20 cellular contexts compared by ENCODE assay signal in genomic region chr14:25122188-25122587, GRCh38.
A peak's percentile ranks its signal among the peaks of the same experiment; 100 is the strongest.
DNase-seq lines count a peak whose midpoint lies in the region; ATAC-seq and TF ChIP-seq lines count a peak whose summit lies in the region.
"Had no signal": no experiment of that assay in that cellular context is flagged by ENCODE, and none has a peak within 500 bp of the region (broad histone marks: within the 10 kb centered on the region; RNA-seq: fewer than 3 reads in every experiment).

No MANE protein-coding gene starts in this region.

- H2AK5ac ChIP-seq in trophoblast cell (ENCODE audit: low read length) = no peak overlapping the region

- H3K18ac ChIP-seq in trophoblast cell (ENCODE audit: low read length) = no peak overlapping the region

- no peaks in the 10 kb centered on the region for H3K36me3 ChIP-seq in GM23338 (ENCODE audit: insufficient read depth)
- H3K36me3 ChIP-seq in OCI-LY3 (replicated peaks; ENCODE audit: low read depth, low read length) = no peaks in the 10 kb centered on the region
- H3K36me3 ChIP-seq in trophoblast cell (ENCODE audit: control insufficient read depth in 1 of 2, insufficient read depth in 2 of 2, low read length in 2 of 2) = no peaks in the 10 kb centered on the region
- H3K36me3 ChIP-seq in colonic mucosa = no peaks in the 10 kb centered on the region
- H3K36me3 ChIP-seq: lower lobe of right lung, Peyer's patch, thyroid gland had no signal

- no peaks in the 10 kb centered on the region for H3F3A ChIP-seq in GM23338 (replicated peaks; ENCODE audit: low read depth)

- H3K4me1 Mint-ChIP-seq in GM23338 = no peaks in the 10 kb centered on the region; the same call in 2 of the 3 replicates
- H3K4me1 Mint-ChIP-seq in nephron progenitor cell = no peaks in the 10 kb centered on the region
- H3K4me1 Mint-ChIP-seq: naive B cell; stimulated activated effector memory CD8-positive, alpha-beta T cell treated with anti-CD3 and anti-CD28 coated beads, Interleukin-12 subunit alpha, Interleukin-12 subunit beta, amount 100 ng/mL, for 72 hours had no signal

- TF ChIP-seq CTCF in GM23338 (conservative IDR thresholded peaks at IDR 0.05; ENCODE audit: low read depth in 2 of 2) (no peak), OCI-LY3 (IDR thresholded peaks at IDR 0.05; ENCODE audit: low read depth, low read length) (no peak), fibroblast of pulmonary artery (IDR thresholded peaks at IDR 0.05; ENCODE audit: low read length, missing control alignments) (no peak), nephron progenitor cell (IDR thresholded peaks at IDR 0.05) (no peak), colonic mucosa (IDR thresholded peaks at IDR 0.05) (no peak)

- no peak overlapping the region for H4K12ac ChIP-seq in trophoblast cell (ENCODE audit: low read depth, low read length)

- no peak overlapping the region for H3K27ac ChIP-seq in GM23338 (ENCODE audit: low read depth)
- peak overlapping the region; percentile 41 for H3K27ac ChIP-seq in OCI-LY3 (ENCODE audit: low read length)
- H3K27ac ChIP-seq in trophoblast cell (ENCODE audit: low read depth, low read length) = no peak overlapping the region
- H3K27ac ChIP-seq in colonic mucosa = no peak overlapping the region
- H3K27ac ChIP-seq: body of pancreas, lower lobe of right lung, Peyer's patch, thyroid gland had no signal

- no peak for DNase-seq in GM23338 (ENCODE audit: low spot score)
- DNase-seq in fibroblast of pulmonary artery (ENCODE audit: low read depth) = peak; percentile 32
- no peak for DNase-seq in trophoblast cell
- no peak for DNase-seq in nephron progenitor cell
- DNase-seq in colonic mucosa = no peak
- no peak for DNase-seq in stimulated activated CD4-positive, alpha-beta T cell treated with anti-CD3 and anti-CD28 coated beads, Interleukin-1b, Interleukin-23, amount 100 ng/mL, for 48 hours
- DNase-seq: activated CD4-positive, alpha-beta T cell treated with anti-CD3 and anti-CD28 coated beads, Interleukin-2, amount 50 U/mL, for 1 hour; activated naive CD4-positive, alpha-beta T cell treated with anti-CD3 and anti-CD28 coated beads for 36 hours; activated T-cell treated with anti-CD3 and anti-CD28 coated beads for 4 hours; body of pancreas; DMS79 treated with DMSO at 0.1 percent for 48 hours; lower lobe of right lung; naive B cell; NCI-H1105 treated with DMSO at 0.1 percent for 48 hours; NCI-H2171; Peyer's patch; thyroid gland had no signal

- H3K79me1 ChIP-seq in trophoblast cell (ENCODE audit: low read length) = no peaks in the 10 kb centered on the region

- H2BK5ac ChIP-seq in trophoblast cell (ENCODE audit: low read depth, low read length, poor library complexity) = no peak overlapping the region

- intact Hi-C loops in colonic mucosa (cut with DNase I) = no loop called here

- H3K27me3 Mint-ChIP-seq in GM23338 (ENCODE audit: insufficient read depth, low read depth, poor library complexity) (peaks cover 4% of the 10 kb centered on the region), nephron progenitor cell (ENCODE audit: low read depth, poor library complexity) (no peaks in the 10 kb centered on the region)

- no peak overlapping the region for H3K4me2 ChIP-seq in GM23338
- H3K4me2 ChIP-seq in OCI-LY3 (ENCODE audit: low read length) = peak overlapping the region; percentile 62
- H3K4me2 ChIP-seq in trophoblast cell (ENCODE audit: low read length) = no peak overlapping the region

- H3K36me3 Mint-ChIP-seq in GM23338 (ENCODE audit: low read depth) = no peaks in the 10 kb centered on the region
- H3K36me3 Mint-ChIP-seq in nephron progenitor cell (ENCODE audit: low read depth) = no peaks in the 10 kb centered on the region
- H3K36me3 Mint-ChIP-seq: naive B cell; stimulated activated effector memory CD8-positive, alpha-beta T cell treated with anti-CD3 and anti-CD28 coated beads, Interleukin-12 subunit alpha, Interleukin-12 subunit beta, amount 100 ng/mL, for 72 hours had no signal

- H4K20me1 ChIP-seq in GM23338 (replicated peaks; ENCODE audit: insufficient read depth) (no peaks in the 10 kb centered on the region), OCI-LY3 (ENCODE audit: insufficient read depth, low read length) (no peaks in the 10 kb centered on the region)

- H3K9me2 ChIP-seq in GM23338 (ENCODE audit: insufficient read depth) = 0 out of 2 replicates have a peak, but pooled peaks cover 7% of the 10 kb centered on the region

- H2AFZ ChIP-seq in GM23338 (peak overlapping the region; percentile 90), OCI-LY3 (ENCODE audit: low read depth, low read length) (peak overlapping the region; percentile 13; the same call in 1 of the 2 replicates), trophoblast cell (ENCODE audit: insufficient read depth, low read length, poor library complexity) (no peak overlapping the region)

- H3K9ac ChIP-seq in OCI-LY3 (ENCODE audit: low read length) (no peak overlapping the region), trophoblast cell (ENCODE audit: low read length) (no peak overlapping the region), colonic mucosa (ENCODE audit: low read depth in 2 of 2, low read length in 2 of 2) (no peak overlapping the region)

- H3K4me3 ChIP-seq in GM23338 = no peak overlapping the region
- H3K4me3 ChIP-seq in OCI-LY3 (ENCODE audit: low read length) = no peak overlapping the region
- H3K4me3 ChIP-seq in fibroblast of pulmonary artery (replicated peaks; ENCODE audit: low read depth, low read length) = no peak overlapping the region
- no peak overlapping the region for H3K4me3 ChIP-seq in trophoblast cell (ENCODE audit: low read depth, low read length)
- no peak overlapping the region for H3K4me3 ChIP-seq in colonic mucosa
- H3K4me3 ChIP-seq: body of pancreas, lower lobe of right lung, Peyer's patch, thyroid gland had no signal

- no peak overlapping the region for H3K23ac ChIP-seq in trophoblast cell (ENCODE audit: low read length)

- H3K79me2 ChIP-seq in GM23338 (replicated peaks; ENCODE audit: insufficient read depth) (no peaks in the 10 kb centered on the region), OCI-LY3 (ENCODE audit: low read length) (no peaks in the 10 kb centered on the region), trophoblast cell (ENCODE audit: control insufficient read depth, insufficient read depth, low read length, poor library complexity) (no peaks in the 10 kb centered on the region)

- no peak overlapping the region for H3K4ac ChIP-seq in trophoblast cell (ENCODE audit: low read depth, low read length)

- no peak overlapping the region for H2BK120ac ChIP-seq in trophoblast cell (ENCODE audit: insufficient read depth, low read length, poor library complexity)

- H4K8ac ChIP-seq in trophoblast cell (ENCODE audit: low read depth, low read length) = no peak overlapping the region

- H3K9me3 Mint-ChIP-seq in GM23338 (no peaks in the 10 kb centered on the region), nephron progenitor cell (no peaks in the 10 kb centered on the region)
- H3K9me3 Mint-ChIP-seq: activated naive CD4-positive, alpha-beta T cell treated with anti-CD3 and anti-CD28 coated beads for 36 hours; dendritic cell treated with granulocyte-macrophage colony-stimulating factor and Interleukin-4, amounts not matched to agents 40 ng/mL and 50 ng/mL, for 4 days; naive B cell; stimulated activated effector memory CD8-positive, alpha-beta T cell treated with anti-CD3 and anti-CD28 coated beads, Interleukin-12 subunit alpha, Interleukin-12 subunit beta, amount 100 ng/mL, for 72 hours had no signal

- H4K91ac ChIP-seq in trophoblast cell (ENCODE audit: low read depth, low read length) = no peak overlapping the region

- H3K14ac ChIP-seq in trophoblast cell (ENCODE audit: low read length) = no peak overlapping the region

- H3K27ac Mint-ChIP-seq in GM23338 (peak overlapping the region; percentile 38; the same call in 1 of the 2 replicates), nephron progenitor cell (no peak overlapping the region)
- H3K27ac Mint-ChIP-seq: activated naive CD4-positive, alpha-beta T cell treated with anti-CD3 and anti-CD28 coated beads for 36 hours; dendritic cell treated with granulocyte-macrophage colony-stimulating factor and Interleukin-4, amounts not matched to agents 40 ng/mL and 50 ng/mL, for 4 days; naive B cell; stimulated activated effector memory CD8-positive, alpha-beta T cell treated with anti-CD3 and anti-CD28 coated beads, Interleukin-12 subunit alpha, Interleukin-12 subunit beta, amount 100 ng/mL, for 72 hours had no signal

- no peak overlapping the region for H3K4me3 Mint-ChIP-seq in GM23338
- no peak overlapping the region for H3K4me3 Mint-ChIP-seq in nephron progenitor cell
- H3K4me3 Mint-ChIP-seq: activated naive CD4-positive, alpha-beta T cell treated with anti-CD3 and anti-CD28 coated beads for 36 hours; dendritic cell treated with granulocyte-macrophage colony-stimulating factor and Interleukin-4, amounts not matched to agents 40 ng/mL and 50 ng/mL, for 4 days; naive B cell; stimulated activated effector memory CD8-positive, alpha-beta T cell treated with anti-CD3 and anti-CD28 coated beads, Interleukin-12 subunit alpha, Interleukin-12 subunit beta, amount 100 ng/mL, for 72 hours had no signal

- H3K4me1 ChIP-seq in GM23338 (ENCODE audit: insufficient read depth) (no peaks in the 10 kb centered on the region; the same call in 1 of the 2 replicates), OCI-LY3 (ENCODE audit: low read length) (peaks cover 26% of the 10 kb centered on the region), trophoblast cell (ENCODE audit: control insufficient read depth in 1 of 2, insufficient read depth in 2 of 2, low read length in 2 of 2) (peaks cover 2% of the 10 kb centered on the region in 2 experiments), colonic mucosa (no peaks in the 10 kb centered on the region)
- H3K4me1 ChIP-seq: body of pancreas, lower lobe of right lung, Peyer's patch had no signal

- H3K27me3 ChIP-seq in GM23338 (ENCODE audit: insufficient read depth) = no peaks in the 10 kb centered on the region
- H3K27me3 ChIP-seq in OCI-LY3 (ENCODE audit: low read depth, low read length) = no peaks in the 10 kb centered on the region
- no peaks in the 10 kb centered on the region for H3K27me3 ChIP-seq in trophoblast cell (ENCODE audit: insufficient read depth, low read length)
- H3K27me3 ChIP-seq in colonic mucosa = no peaks in the 10 kb centered on the region
- H3K27me3 ChIP-seq: body of pancreas, Peyer's patch, thyroid gland had no signal

- no peaks in the 10 kb centered on the region for H3K9me3 ChIP-seq in OCI-LY3 (ENCODE audit: insufficient read depth, low read length)
- H3K9me3 ChIP-seq in trophoblast cell (ENCODE audit: insufficient read depth, low read depth, low read length) = no peaks in the 10 kb centered on the region
- H3K9me3 ChIP-seq in colonic mucosa = no peaks in the 10 kb centered on the region
- H3K9me3 ChIP-seq: body of pancreas, lower lobe of right lung, Peyer's patch, thyroid gland had no signal

- H2BK12ac ChIP-seq in trophoblast cell (ENCODE audit: low read length) = peak overlapping the region; percentile 0

- no CpG with 5 or more reads among the region's 5 CpGs for WGBS in trophoblast cell (ENCODE audit: extremely low coverage, insufficient coverage, insufficient read length)

- ATAC-seq in GM23338 = no peak
- ATAC-seq: body of pancreas; lower lobe of right lung; stimulated activated effector memory CD8-positive, alpha-beta T cell treated with anti-CD3 and anti-CD28 coated beads, Interleukin-12 subunit alpha, Interleukin-12 subunit beta, amount 100 ng/mL, for 72 hours had no signal

TF ChIP-seq in GM23338, 12 proteins besides CTCF, POLR2A, EP300 and RAD21 (continues in another document):
- TF ChIP-seq POLR2AphosphoS5 (IDR thresholded peaks at IDR 0.05; ENCODE audit: low read depth) = no peak
- TF ChIP-seq STAT1 (IDR thresholded peaks at IDR 0.05; ENCODE audit: unreplicated experiment) = no peak
